Comparison of ENCODE assay signal across 16 cellular contexts in the genomic region with DNA sequence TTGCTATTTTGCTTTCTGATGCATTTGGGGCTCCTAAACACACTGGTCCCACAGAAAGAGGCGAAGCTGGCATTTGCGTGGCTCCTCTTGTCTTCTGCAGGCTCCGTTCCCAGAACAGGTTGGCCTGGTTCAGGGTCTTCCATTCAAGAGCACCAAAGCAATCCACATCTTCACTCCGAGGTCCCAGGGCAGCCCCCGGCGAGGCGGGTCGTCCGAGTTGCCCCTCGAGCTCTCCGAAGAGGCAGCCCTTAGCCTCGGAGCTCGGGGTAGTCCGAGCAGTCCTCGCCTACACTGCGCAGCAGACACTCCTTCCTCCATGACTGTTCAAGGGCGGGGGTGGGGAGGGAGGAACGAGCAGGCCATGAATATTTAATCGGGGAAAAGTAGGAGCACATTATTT.
"Had no signal": no experiment of that assay in that cellular context is flagged by ENCODE, and none has a peak within 500 bp of the region (broad histone marks: within the 10 kb centered on the region; RNA-seq: fewer than 3 reads in every experiment).

No MANE protein-coding gene starts in this region.

- H3K27ac ChIP-seq: adrenal gland, right lobe of liver, spleen, thoracic aorta had no signal

- H3K27me3 ChIP-seq: adrenal gland, right lobe of liver, spleen had no signal

- H3K4me3 ChIP-seq: adrenal gland, right lobe of liver, spleen, thoracic aorta had no signal

- FAIRE-seq: endometrium, keratinocyte, TTC549 had no signal

- ATAC-seq: esophagus mucosa, left ventricle myocardium superior, right lobe of liver, T-helper 17 cell had no signal

- H3K4me3 Mint-ChIP-seq: T-helper 17 cell had no signal

- H3K4me1 ChIP-seq: adrenal gland, right lobe of liver, spleen had no signal

- H3K9me3 ChIP-seq: adrenal gland, right lobe of liver, thoracic aorta had no signal

- H3K27me3 Mint-ChIP-seq: T-helper 17 cell had no signal

- H3K27ac Mint-ChIP-seq: activated T-helper 2 cell treated with anti-CD3 and anti-CD28 coated beads, Interferon-gamma antibody, Interleukin-2, Interleukin-4, amounts not matched to agents 10 μg/mL and 5 μg/mL and 100 μg/mL, durations not matched to agents 14 hours and 24 hours and 36 hours; T-helper 17 cell had no signal

- H3K36me3 ChIP-seq: adrenal gland, right lobe of liver, spleen, thoracic aorta had no signal

- H3K4me1 Mint-ChIP-seq: T-helper 17 cell had no signal

- DNase-seq: activated CD4-positive, alpha-beta T cell treated with anti-CD3 and anti-CD28 coated beads, Interleukin-2, amount 50 U/mL, for 1 hour; activated naive CD4-positive, alpha-beta T cell treated with anti-CD3 and anti-CD28 coated beads, Interleukin-2, amount 50 U/mL, for 16 hours; activated T-cell treated with anti-CD3 and anti-CD28 coated beads for 4 hours; adrenal gland; left ventricle myocardium superior; right lobe of liver; spleen; stimulated activated CD4-positive, alpha-beta T cell treated with anti-CD3 and anti-CD28 coated beads, Interleukin-1b, Interleukin-23, amount 100 ng/mL, for 48 hours; stimulated activated naive CD4-positive, alpha-beta T cell; T-helper 17 cell had no signal
